In the genomic region with DNA sequence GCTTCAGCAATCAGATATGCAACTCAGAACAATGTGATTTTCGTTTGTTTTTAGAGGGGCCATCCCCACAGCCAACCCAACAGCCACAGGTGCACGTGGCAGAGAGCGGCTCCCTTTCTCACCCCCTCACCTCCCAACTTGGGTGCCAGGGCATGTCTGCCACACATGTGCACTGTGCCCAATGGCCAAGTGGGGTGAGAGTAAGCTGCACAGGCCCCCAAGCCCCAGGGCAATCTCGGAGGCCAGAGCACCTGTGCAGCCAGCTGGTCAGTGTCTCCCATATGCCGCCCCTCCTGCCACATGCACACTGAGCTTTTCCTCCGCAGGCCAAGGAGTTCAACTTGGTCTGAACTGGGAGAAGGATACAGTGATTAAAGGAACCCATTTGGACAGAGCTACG, we compare ENCODE assay signal across 30 cellular contexts.
"Had no signal": no experiment of that assay in that cellular context is flagged by ENCODE, and none has a peak within 500 bp of the region (broad histone marks: within the 10 kb centered on the region; RNA-seq: fewer than 3 reads in every experiment).

No MANE protein-coding gene starts in this region.

- H3K4me3 Mint-ChIP-seq: activated CD4-positive, alpha-beta memory T cell treated with anti-CD3 and anti-CD28 coated beads, Interleukin-2, amount 10 ng/mL, durations not matched to agents 7 days and 5 days; activated CD4-positive, alpha-beta T cell treated with anti-CD3 and anti-CD28 coated beads, Interleukin-2, amount 10 ng/mL, durations not matched to agents 7 days and 5 days; activated naive CD4-positive, alpha-beta T cell treated with anti-CD3 and anti-CD28 coated beads, Interleukin-2, amount 10 ng/mL, durations not matched to agents 7 days and 5 days; activated naive CD8-positive, alpha-beta T cell treated with anti-CD3 and anti-CD28 coated beads, Interleukin-2, amount 10 ng/mL, durations not matched to agents 7 days and 5 days; activated T-cell treated with anti-CD3 and anti-CD28 coated beads, Interleukin-2, amount 50 U/mL, for 24 hours; activated T-cell treated with anti-CD3 and anti-CD28 coated beads, Interleukin-2, amount 50 U/mL, for 72 hours; brain; T-helper 17 cell; WTC11 had no signal

- H3K36me3 Mint-ChIP-seq: activated naive CD4-positive, alpha-beta T cell treated with anti-CD3 and anti-CD28 coated beads, Interleukin-2, amount 10 ng/mL, durations not matched to agents 7 days and 5 days; activated naive CD8-positive, alpha-beta T cell treated with anti-CD3 and anti-CD28 coated beads, Interleukin-2, amount 10 ng/mL, durations not matched to agents 7 days and 5 days; brain had no signal

- H3K27me3 Mint-ChIP-seq: activated CD4-positive, alpha-beta memory T cell treated with anti-CD3 and anti-CD28 coated beads, Interleukin-2, amount 10 ng/mL, durations not matched to agents 7 days and 5 days; activated CD4-positive, alpha-beta T cell treated with anti-CD3 and anti-CD28 coated beads, Interleukin-2, amount 10 ng/mL, durations not matched to agents 7 days and 5 days; activated naive CD4-positive, alpha-beta T cell treated with anti-CD3 and anti-CD28 coated beads, Interleukin-2, amount 10 ng/mL, durations not matched to agents 7 days and 5 days; activated naive CD8-positive, alpha-beta T cell treated with anti-CD3 and anti-CD28 coated beads, Interleukin-2, amount 10 ng/mL, durations not matched to agents 7 days and 5 days; activated T-cell treated with anti-CD3 and anti-CD28 coated beads, Interleukin-2, amount 50 U/mL, for 24 hours; brain; T-helper 17 cell had no signal

- H3K4me1 Mint-ChIP-seq: activated CD4-positive, alpha-beta memory T cell treated with anti-CD3 and anti-CD28 coated beads, Interleukin-2, amount 10 ng/mL, durations not matched to agents 7 days and 5 days; activated CD4-positive, alpha-beta T cell treated with anti-CD3 and anti-CD28 coated beads, Interleukin-2, amount 10 ng/mL, durations not matched to agents 7 days and 5 days; activated naive CD4-positive, alpha-beta T cell treated with anti-CD3 and anti-CD28 coated beads, Interleukin-2, amount 10 ng/mL, durations not matched to agents 7 days and 5 days; activated naive CD8-positive, alpha-beta T cell treated with anti-CD3 and anti-CD28 coated beads, Interleukin-2, amount 10 ng/mL, durations not matched to agents 7 days and 5 days; brain; T-helper 17 cell had no signal

- H3K4me3 ChIP-seq: ascending aorta, breast epithelium, cardiac muscle cell, colonic mucosa, esophagus squamous epithelium, gastroesophageal sphincter had no signal

- H3K27me3 ChIP-seq: ascending aorta, breast epithelium, cardiac muscle cell, colonic mucosa, esophagus squamous epithelium, gastroesophageal sphincter had no signal

- H3K4me1 ChIP-seq: ascending aorta, breast epithelium, colonic mucosa, esophagus squamous epithelium, gastroesophageal sphincter had no signal

- H3K27ac Mint-ChIP-seq: activated CD4-positive, alpha-beta memory T cell treated with anti-CD3 and anti-CD28 coated beads, Interleukin-2, amount 10 ng/mL, durations not matched to agents 7 days and 5 days; activated CD4-positive, alpha-beta T cell treated with anti-CD3 and anti-CD28 coated beads, Interleukin-2, amount 10 ng/mL, durations not matched to agents 7 days and 5 days; activated naive CD4-positive, alpha-beta T cell treated with anti-CD3 and anti-CD28 coated beads, Interleukin-2, amount 10 ng/mL, durations not matched to agents 7 days and 5 days; activated naive CD4-positive, alpha-beta T cell treated with anti-CD3 and anti-CD28 coated beads, Interleukin-2, amount 50 U/mL, for 72 hours; activated naive CD8-positive, alpha-beta T cell treated with anti-CD3 and anti-CD28 coated beads, Interleukin-2, amount 10 ng/mL, durations not matched to agents 7 days and 5 days; activated T-cell treated with anti-CD3 and anti-CD28 coated beads, Interleukin-2, amount 50 U/mL, for 24 hours; activated T-cell treated with anti-CD3 and anti-CD28 coated beads, Interleukin-2, amount 50 U/mL, for 72 hours; brain; T-helper 17 cell; WTC11 had no signal

- H3K36me3 ChIP-seq: ascending aorta, breast epithelium, cardiac muscle cell, colonic mucosa, esophagus squamous epithelium, gastroesophageal sphincter had no signal

- H3K27ac ChIP-seq: ascending aorta, breast epithelium, cardiac muscle cell, colonic mucosa, epithelial cell of prostate, esophagus squamous epithelium, gastroesophageal sphincter had no signal

- H3K9me3 ChIP-seq: ascending aorta, colonic mucosa, esophagus squamous epithelium, gastroesophageal sphincter had no signal

- DNase-seq: activated CD4-positive, alpha-beta memory T cell treated with anti-CD3 and anti-CD28 coated beads, Interleukin-2, amount 10 ng/mL, durations not matched to agents 7 days and 5 days; activated CD4-positive, alpha-beta T cell treated with anti-CD3 and anti-CD28 coated beads for 1 hour; activated CD4-positive, alpha-beta T cell treated with anti-CD3 and anti-CD28 coated beads for 4 hours; activated CD4-positive, alpha-beta T cell treated with anti-CD3 and anti-CD28 coated beads, Interleukin-2, amount 10 ng/mL, durations not matched to agents 7 days and 5 days; activated CD4-positive, alpha-beta T cell treated with anti-CD3 and anti-CD28 coated beads, Interleukin-2, amount 50 U/mL, for 4 hours; activated CD8-positive, alpha-beta memory T cell treated with anti-CD3 and anti-CD28 coated beads, Interleukin-2, amount 50 U/mL, for 48 hours; activated gamma-delta T cell; activated naive CD4-positive, alpha-beta T cell; activated naive CD4-positive, alpha-beta T cell treated with anti-CD3 and anti-CD28 coated beads, Interleukin-2, amount 10 ng/mL, durations not matched to agents 7 days and 5 days; activated naive CD8-positive, alpha-beta T cell treated with anti-CD3 and anti-CD28 coated beads, Interleukin-2, amount 10 ng/mL, durations not matched to agents 7 days and 5 days; activated T-cell treated with anti-CD3 and anti-CD28 coated beads for 4 hours; activated T-cell treated with anti-CD3 and anti-CD28 coated beads, Interleukin-2, amount 50 U/mL, for 24 hours; activated T-cell treated with anti-CD3 and anti-CD28 coated beads, Interleukin-2, amount 50 U/mL, for 72 hours; central memory CD4-positive, alpha-beta T cell; cerebellar nuclear complex; colonic mucosa; effector CD8-positive, alpha-beta T cell; esophagus squamous epithelium; foreskin melanocyte; head of caudate nucleus; T-helper 1 cell; T-helper 17 cell had no signal
